ENCODE assay signal across 8 cellular contexts in the genomic region with DNA sequence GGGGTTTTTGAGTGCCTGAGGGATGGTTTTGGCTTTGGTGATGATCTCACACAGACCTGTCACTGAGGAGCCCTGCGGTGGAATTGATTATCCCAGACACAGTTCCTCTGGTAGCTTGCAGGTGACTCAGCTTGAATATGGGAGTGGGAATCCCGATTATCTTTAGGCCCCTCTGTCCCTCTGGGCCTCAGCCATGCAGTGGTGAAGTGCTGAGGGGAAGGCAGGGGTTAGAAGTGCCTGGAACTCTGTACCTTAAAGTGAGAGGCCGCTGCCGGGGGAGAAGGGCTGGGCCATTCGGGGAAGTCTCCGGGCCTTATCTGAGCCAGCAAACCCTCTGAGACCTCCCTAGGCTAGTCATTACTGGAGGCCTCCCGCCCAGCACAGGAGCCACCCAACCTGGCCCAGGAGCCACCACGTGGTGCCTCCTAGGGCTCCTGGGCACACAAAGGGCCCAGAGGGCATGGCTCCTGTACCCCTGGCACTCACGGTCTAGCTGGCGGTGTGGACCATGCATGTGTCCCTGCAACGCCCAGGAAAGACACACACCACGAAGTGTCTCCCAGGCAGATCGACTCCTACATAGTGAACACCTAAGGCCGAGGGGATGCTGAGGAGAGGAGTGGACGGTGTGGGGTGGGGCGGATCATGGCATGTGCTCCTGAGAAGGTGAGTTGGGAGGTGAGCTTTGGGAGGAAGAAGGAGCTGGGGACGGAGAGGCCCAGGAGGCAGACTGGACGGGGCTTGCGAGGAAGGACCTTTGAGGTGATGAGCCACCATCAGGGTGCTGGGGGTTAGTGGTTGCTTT. TPM values are rescaled to one million over a fixed set of nuclear protein-coding genes. Genes with fewer than 3 reads are reported as not detected.
DNase-seq lines count a peak whose midpoint lies in the region; ATAC-seq, FAIRE-seq and TF ChIP-seq lines count a peak whose summit lies in the region.

No MANE protein-coding gene starts in this region.

- H3K27ac Mint-ChIP-seq in activated CD4-positive, alpha-beta T cell treated with anti-CD3 and anti-CD28 coated beads, Interleukin-2, amount 10 ng/mL, durations not matched to agents 7 days and 5 days = peak overlapping the region; percentile 85
- peak overlapping the region; percentile 62 for H3K27ac Mint-ChIP-seq in astrocyte (ENCODE audit: unreplicated experiment)

- H3K9me3 Mint-ChIP-seq in activated CD4-positive, alpha-beta T cell treated with anti-CD3 and anti-CD28 coated beads, Interleukin-2, amount 10 ng/mL, durations not matched to agents 7 days and 5 days = no peaks in the 10 kb centered on the region
- no peaks in the 10 kb centered on the region for H3K9me3 Mint-ChIP-seq in astrocyte (ENCODE audit: unreplicated experiment)

- TF ChIP-seq POLR2A in right lobe of liver (IDR thresholded peaks at IDR 0.05) = no peak
- TF ChIP-seq POLR2A in transverse colon (IDR thresholded peaks at IDR 0.05) = no peak

- peak overlapping the region; percentile 46 for H3K4me3 Mint-ChIP-seq in activated CD4-positive, alpha-beta T cell treated with anti-CD3 and anti-CD28 coated beads, Interleukin-2, amount 10 ng/mL, durations not matched to agents 7 days and 5 days
- no peak overlapping the region for H3K4me3 Mint-ChIP-seq in astrocyte (ENCODE audit: unreplicated experiment)

- ATAC-seq in right lobe of liver = peak in 3 of 4 donors; percentile 4 to 15 (median 12)
- no peak for ATAC-seq in GM19463 (IDR thresholded peaks at IDR 0.05; ENCODE audit: unreplicated experiment)
- no peak for ATAC-seq in GM19397 (IDR thresholded peaks at IDR 0.05; ENCODE audit: unreplicated experiment)

- peaks cover 92% of the 10 kb centered on the region for H3K79me2 ChIP-seq in astrocyte (ENCODE audit: insufficient read depth, low read length)

- no peak for DNase-seq in activated CD4-positive, alpha-beta T cell treated with anti-CD3 and anti-CD28 coated beads, Interleukin-2, amount 10 ng/mL, durations not matched to agents 7 days and 5 days
- DNase-seq in activated CD4-positive, alpha-beta T cell treated with anti-CD3 and anti-CD28 coated beads, Interleukin-2, amount 50 U/mL, for 4 hours = no peak
- DNase-seq in astrocyte (ENCODE audit: low read depth) (no peak), right lobe of liver (no peak), transverse colon (no peak), NCI-H748 treated with DMSO at 0.1 percent for 48 hours (lab: John Stamatoyannopoulos, UW) (no peak)

- peaks cover 85% of the 10 kb centered on the region for H4K20me1 ChIP-seq in astrocyte (ENCODE audit: insufficient read depth, low read length)

- no peak overlapping the region for H3K4me3 ChIP-seq in astrocyte (ENCODE audit: insufficient read depth, low read depth, low read length)
- no peak overlapping the region for H3K4me3 ChIP-seq in right lobe of liver
- no peak overlapping the region for H3K4me3 ChIP-seq in transverse colon

- H3K9me3 ChIP-seq in astrocyte (ENCODE audit: insufficient read depth, low read depth, low read length) (no peaks in the 10 kb centered on the region), right lobe of liver (no peaks in the 10 kb centered on the region), transverse colon (no peaks in the 10 kb centered on the region)

- POLR2A ChIA-PET in activated CD4-positive, alpha-beta T cell treated with anti-CD3 and anti-CD28 coated beads, Interleukin-2, amount 10 ng/mL, durations not matched to agents 7 days and 5 days (lab: Charles Lee) = interaction anchor here (0.6 kb wide), 1 partner anchor 15 kb away, joined by 5 read pairs; no protein-coding TSS in a partner anchor

- TF ChIP-seq CTCF in astrocyte (IDR thresholded peaks at IDR 0.05; ENCODE audit: insufficient read depth, low read depth, low read length) (no peak), right lobe of liver (IDR thresholded peaks at IDR 0.05) (no peak), transverse colon (IDR thresholded peaks at IDR 0.05) (no peak)

- 71% methylated on average over 4 of the region's 19 CpGs for WGBS in right lobe of liver (ENCODE audit: insufficient coverage, low coverage, low lambda C conversion rate, missing lambda C conversion rate)
- WGBS in transverse colon (ENCODE audit: low coverage in 1 of 2), 2 donors = 69 to 79% methylated on average over 4 to 18 of the region's 19 CpGs

- CTCF ChIA-PET in activated CD4-positive, alpha-beta T cell treated with anti-CD3 and anti-CD28 coated beads, Interleukin-2, amount 10 ng/mL, durations not matched to agents 7 days and 5 days (lab: Charles Lee) = interaction anchor here (1.0 to 1.7 kb wide), 5 partner anchors 11 to 22 kb away, joined by 3 to 8 read pairs (median 4); no protein-coding TSS in a partner anchor

- intact Hi-C loops in right lobe of liver (cut with DNase I) = no loop called here
- intact Hi-C loops in transverse colon (cut with DNase I; ENCODE audit: low total_unique reads) = no loop called here

- H3K27me3 Mint-ChIP-seq in activated CD4-positive, alpha-beta T cell treated with anti-CD3 and anti-CD28 coated beads, Interleukin-2, amount 10 ng/mL, durations not matched to agents 7 days and 5 days = no peaks in the 10 kb centered on the region
- H3K27me3 Mint-ChIP-seq in astrocyte (ENCODE audit: low read depth, unreplicated experiment) = no peaks in the 10 kb centered on the region

- peaks cover 67% of the 10 kb centered on the region for H3K4me1 Mint-ChIP-seq in activated CD4-positive, alpha-beta T cell treated with anti-CD3 and anti-CD28 coated beads, Interleukin-2, amount 10 ng/mL, durations not matched to agents 7 days and 5 days
- H3K4me1 Mint-ChIP-seq in astrocyte (ENCODE audit: low read depth, unreplicated experiment) = peaks cover 35% of the 10 kb centered on the region

- H3K9ac ChIP-seq in astrocyte (ENCODE audit: low read length) = no peak overlapping the region

- in situ Hi-C loops in transverse colon (cut with MboI; ENCODE audit: low pct_ligation_motif_present in 1 of 4, low pct_unique_long_range_greater_than_20kb in 1 of 4, low sequenced_read_pairs in 3 of 4) = no loop called here

- peaks cover 20% of the 10 kb centered on the region for H3K36me3 Mint-ChIP-seq in activated CD4-positive, alpha-beta T cell treated with anti-CD3 and anti-CD28 coated beads, Interleukin-2, amount 10 ng/mL, durations not matched to agents 7 days and 5 days (ENCODE audit: low read depth)
- peaks cover 10% of the 10 kb centered on the region for H3K36me3 Mint-ChIP-seq in astrocyte (ENCODE audit: low read depth, unreplicated experiment)

- no peak for TF ChIP-seq EP300 in transverse colon (IDR thresholded peaks at IDR 0.05; ENCODE audit: low read depth)

- H3K36me3 ChIP-seq in astrocyte (ENCODE audit: insufficient read depth, low read length) (no peaks in the 10 kb centered on the region), right lobe of liver (no peaks in the 10 kb centered on the region), transverse colon (no peaks in the 10 kb centered on the region)

- peaks cover 37% of the 10 kb centered on the region for H3K4me1 ChIP-seq in astrocyte (ENCODE audit: insufficient read depth, low read length)
- peaks cover 0 to 10% (median 2%) of the 10 kb centered on the region in 4 donors for H3K4me1 ChIP-seq in right lobe of liver
- peaks cover 47 to 81% (median 53%) of the 10 kb centered on the region in 4 donors for H3K4me1 ChIP-seq in transverse colon

- FAIRE-seq in astrocyte (lab: Jason Lieb, UNC) = no peak

- H2AFZ ChIP-seq in astrocyte (ENCODE audit: low read depth, low read length) = no peak overlapping the region

- H3K27ac ChIP-seq in astrocyte (ENCODE audit: low read depth, low read length) = no peak overlapping the region
- peak overlapping the region in 2 of 3 donors; percentile 3 to 37 for H3K27ac ChIP-seq in right lobe of liver
- H3K27ac ChIP-seq in transverse colon = peak overlapping the region; percentile 52 to 83 (median 58)

- H3K4me2 ChIP-seq in astrocyte (ENCODE audit: low read length) = peak overlapping the region; percentile 17

- no peaks in the 10 kb centered on the region for H3K27me3 ChIP-seq in astrocyte (ENCODE audit: insufficient read depth, low read length)
- no peaks in the 10 kb centered on the region for H3K27me3 ChIP-seq in right lobe of liver
- H3K27me3 ChIP-seq in transverse colon = no peaks in the 10 kb centered on the region

RNA-seq across cellular contexts. Expression of a gene that starts 56.2 kb away (rescaled TPM):
- total RNA-seq in activated CD4-positive, alpha-beta T cell treated with anti-CD3 and anti-CD28 coated beads, Interleukin-2, amount 10 ng/mL, durations not matched to agents 7 days and 5 days = 100 to 1,000 TPM; 126 to 127 TPM
- 94.5 and 95.0 TPM in 2 replicates for total RNA-seq in astrocyte
- 10 to 100 TPM in 2 of 6 experiments, 1 to 10 TPM in 4; 4.2 to 28.0 (median 7.2) TPM for total RNA-seq in right lobe of liver
- total RNA-seq in transverse colon = 10 to 100 TPM; 27.3 to 69.9 (median 54.0) TPM

Comparison
In these comparisons a context has a peak if more than half of its experiments do, and no peak if none do; other contexts are left out.
1. ATAC-seq: peak in right lobe of liver (3 of 4); none in GM19463 (single experiment) and GM19397 (single experiment).